1 cellular context compared by ENCODE assay signal in the genomic region with DNA sequence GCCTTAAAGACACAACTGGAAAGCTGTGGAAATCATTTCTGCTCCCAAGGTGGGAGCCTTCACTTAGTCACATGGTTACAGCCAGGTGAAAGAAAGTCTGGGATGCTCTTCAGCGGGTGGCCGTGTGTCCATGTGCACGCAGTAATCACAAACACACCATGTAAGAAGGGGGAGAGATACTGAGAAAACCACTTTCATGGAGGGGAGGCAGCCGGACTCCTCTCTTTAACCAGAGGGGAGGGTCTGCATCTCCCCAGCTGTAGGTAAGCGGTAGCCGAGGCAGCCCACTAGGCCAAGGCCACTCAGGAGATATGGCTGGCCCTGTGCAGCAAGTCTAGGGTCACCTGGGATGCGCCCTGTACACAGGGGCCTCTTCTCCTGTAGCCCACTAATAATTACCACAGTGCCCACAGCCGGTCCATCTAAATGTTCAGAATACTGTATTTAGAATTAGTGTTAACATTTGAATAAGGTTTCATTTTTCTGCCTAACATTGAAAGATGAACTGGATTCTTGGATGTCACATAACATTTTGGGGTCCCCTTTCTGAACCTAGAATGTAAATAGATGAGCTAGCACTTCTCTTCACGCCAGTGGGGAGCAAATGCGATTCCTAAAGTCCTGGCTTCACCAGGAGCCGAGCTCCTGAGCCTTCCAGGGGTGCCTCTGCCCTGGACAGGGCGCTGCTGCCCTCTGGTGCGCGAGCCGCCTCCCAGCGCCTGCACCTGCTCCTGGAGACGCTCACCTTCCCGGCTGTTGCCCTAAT.
TF ChIP-seq lines count a peak whose summit lies in the region.

No MANE protein-coding gene starts in this region.

TF ChIP-seq in HepG2, 621 proteins besides CTCF, POLR2A, EP300 and RAD21 (continued from another document and continues in another):
- TF ChIP-seq, protein P1, sequence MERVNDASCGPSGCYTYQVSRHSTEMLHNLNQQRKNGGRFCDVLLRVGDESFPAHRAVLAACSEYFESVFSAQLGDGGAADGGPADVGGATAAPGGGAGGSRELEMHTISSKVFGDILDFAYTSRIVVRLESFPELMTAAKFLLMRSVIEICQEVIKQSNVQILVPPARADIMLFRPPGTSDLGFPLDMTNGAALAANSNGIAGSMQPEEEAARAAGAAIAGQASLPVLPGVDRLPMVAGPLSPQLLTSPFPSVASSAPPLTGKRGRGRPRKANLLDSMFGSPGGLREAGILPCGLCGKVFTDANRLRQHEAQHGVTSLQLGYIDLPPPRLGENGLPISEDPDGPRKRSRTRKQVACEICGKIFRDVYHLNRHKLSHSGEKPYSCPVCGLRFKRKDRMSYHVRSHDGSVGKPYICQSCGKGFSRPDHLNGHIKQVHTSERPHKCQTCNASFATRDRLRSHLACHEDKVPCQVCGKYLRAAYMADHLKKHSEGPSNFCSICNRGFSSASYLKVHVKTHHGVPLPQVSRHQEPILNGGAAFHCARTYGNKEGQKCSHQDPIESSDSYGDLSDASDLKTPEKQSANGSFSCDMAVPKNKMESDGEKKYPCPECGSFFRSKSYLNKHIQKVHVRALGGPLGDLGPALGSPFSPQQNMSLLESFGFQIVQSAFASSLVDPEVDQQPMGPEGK (CRISPR knock-in tag; IDR thresholded peaks at IDR 0.05) = 0 out of 2 replicates have a peak, but pooled peaks have one; percentile 16
- TF ChIP-seq ZNF75D (CRISPR knock-in tag; IDR thresholded peaks at IDR 0.05; ENCODE audit: borderline replicate concordance) (no peak), BCL6 (CRISPR knock-in tag; IDR thresholded peaks at IDR 0.05) (peak; percentile 25; the same call in 1 of the 2 replicates), SUZ12 (IDR thresholded peaks at IDR 0.05; ENCODE audit: low read depth, low read length) (0 out of 2 replicates have a peak, but pooled peaks have one; percentile 11), REXO4 (CRISPR knock-in tag; IDR thresholded peaks at IDR 0.05; ENCODE audit: borderline replicate concordance) (no peak), TEAD3 (CRISPR knock-in tag; optimal IDR thresholded peaks at IDR 0.05; ENCODE audit: borderline replicate concordance) (peak; percentile 58), ZFP36 (IDR thresholded peaks at IDR 0.05; ENCODE audit: borderline replicate concordance, low read depth, low read length, partially characterized antibody) (peak; percentile 38), ZNF337 (CRISPR knock-in tag; IDR thresholded peaks at IDR 0.05; ENCODE audit: borderline replicate concordance, low read depth) (0 out of 2 replicates have a peak, but pooled peaks have one; percentile 50), MAFK (conservative IDR thresholded peaks at IDR 0.05 in 1 of 2, IDR thresholded peaks at IDR 0.05 in 1 of 2; ENCODE audit: low read length in 2 of 2) (peak; percentile 16 to 43; a peak in 1 of 4 replicates), ZFY (CRISPR knock-in tag; IDR thresholded peaks at IDR 0.05) (0 out of 2 replicates have a peak, but pooled peaks have one; percentile 7), FOXA1 (IDR thresholded peaks at IDR 0.05) (no peak), FOXA1 (CRISPR knock-in tag; IDR thresholded peaks at IDR 0.05) (peak; percentile 19; the same call in 1 of the 2 replicates), ZNF33B (CRISPR knock-in tag; IDR thresholded peaks at IDR 0.05) (peak; percentile 79; the same call in 1 of the 2 replicates), ZNF569 (CRISPR knock-in tag; IDR thresholded peaks at IDR 0.05; ENCODE audit: borderline replicate concordance) (0 out of 2 replicates have a peak, but pooled peaks have one; percentile 74), ZNF430 (CRISPR knock-in tag; IDR thresholded peaks at IDR 0.05) (0 out of 2 replicates have a peak, but pooled peaks have one; percentile 57), ZSCAN25 (CRISPR knock-in tag; IDR thresholded peaks at IDR 0.05) (peak; percentile 64; the same call in 1 of the 2 replicates), THAP11 (CRISPR knock-in tag; IDR thresholded peaks at IDR 0.05) (peak; percentile 51), ZNF256 (CRISPR knock-in tag; conservative IDR thresholded peaks at IDR 0.05) (0 out of 2 replicates have a peak, but pooled peaks have one; percentile 58), PITX1 (CRISPR knock-in tag; IDR thresholded peaks at IDR 0.05) (peak; percentile 48; the same call in 1 of the 2 replicates), ISL2 (CRISPR knock-in tag; IDR thresholded peaks at IDR 0.05) (peak; percentile 52; the same call in 1 of the 2 replicates), ZNF343 (CRISPR knock-in tag; IDR thresholded peaks at IDR 0.05) (no peak), ZNF788 (CRISPR knock-in tag; IDR thresholded peaks at IDR 0.05; ENCODE audit: borderline replicate concordance) (peak; percentile 60; the same call in 1 of the 2 replicates), NR2F6 (IDR thresholded peaks at IDR 0.05) (no peak), NR2F6 (CRISPR knock-in tag; IDR thresholded peaks at IDR 0.05) (peak; percentile 38; the same call in 1 of the 2 replicates), ZNF839 (CRISPR knock-in tag; IDR thresholded peaks at IDR 0.05; ENCODE audit: borderline replicate concordance) (no peak), ZNF263 (CRISPR knock-in tag; IDR thresholded peaks at IDR 0.05) (peak; percentile 38; the same call in 1 of the 2 replicates), NR2C2 (CRISPR knock-in tag; IDR thresholded peaks at IDR 0.05; ENCODE audit: borderline replicate concordance) (no peak), ELF4 (CRISPR knock-in tag; IDR thresholded peaks at IDR 0.05; ENCODE audit: borderline replicate concordance) (no peak), ZFX (CRISPR knock-in tag; IDR thresholded peaks at IDR 0.05; ENCODE audit: low read depth) (0 out of 2 replicates have a peak, but pooled peaks have one; percentile 14), SAP130 (CRISPR knock-in tag; IDR thresholded peaks at IDR 0.05; ENCODE audit: low read depth) (peak; percentile 50; the same call in 1 of the 2 replicates), SMAD9 (CRISPR knock-in tag; IDR thresholded peaks at IDR 0.05) (0 out of 2 replicates have a peak, but pooled peaks have one; percentile 62), GABPA (IDR thresholded peaks at IDR 0.05; ENCODE audit: low read depth, low read length) (no peak), GABPA (CRISPR knock-in tag; IDR thresholded peaks at IDR 0.05; ENCODE audit: low read depth) (no peak), ZBTB7B (CRISPR knock-in tag; IDR thresholded peaks at IDR 0.05) (0 out of 2 replicates have a peak, but pooled peaks have one; percentile 22), AKAP8 (CRISPR knock-in tag; IDR thresholded peaks at IDR 0.05) (0 out of 2 replicates have a peak, but pooled peaks have one; percentile 46), ZNF879 (CRISPR knock-in tag; IDR thresholded peaks at IDR 0.05) (no peak)
- TF ChIP-seq, protein P2, sequence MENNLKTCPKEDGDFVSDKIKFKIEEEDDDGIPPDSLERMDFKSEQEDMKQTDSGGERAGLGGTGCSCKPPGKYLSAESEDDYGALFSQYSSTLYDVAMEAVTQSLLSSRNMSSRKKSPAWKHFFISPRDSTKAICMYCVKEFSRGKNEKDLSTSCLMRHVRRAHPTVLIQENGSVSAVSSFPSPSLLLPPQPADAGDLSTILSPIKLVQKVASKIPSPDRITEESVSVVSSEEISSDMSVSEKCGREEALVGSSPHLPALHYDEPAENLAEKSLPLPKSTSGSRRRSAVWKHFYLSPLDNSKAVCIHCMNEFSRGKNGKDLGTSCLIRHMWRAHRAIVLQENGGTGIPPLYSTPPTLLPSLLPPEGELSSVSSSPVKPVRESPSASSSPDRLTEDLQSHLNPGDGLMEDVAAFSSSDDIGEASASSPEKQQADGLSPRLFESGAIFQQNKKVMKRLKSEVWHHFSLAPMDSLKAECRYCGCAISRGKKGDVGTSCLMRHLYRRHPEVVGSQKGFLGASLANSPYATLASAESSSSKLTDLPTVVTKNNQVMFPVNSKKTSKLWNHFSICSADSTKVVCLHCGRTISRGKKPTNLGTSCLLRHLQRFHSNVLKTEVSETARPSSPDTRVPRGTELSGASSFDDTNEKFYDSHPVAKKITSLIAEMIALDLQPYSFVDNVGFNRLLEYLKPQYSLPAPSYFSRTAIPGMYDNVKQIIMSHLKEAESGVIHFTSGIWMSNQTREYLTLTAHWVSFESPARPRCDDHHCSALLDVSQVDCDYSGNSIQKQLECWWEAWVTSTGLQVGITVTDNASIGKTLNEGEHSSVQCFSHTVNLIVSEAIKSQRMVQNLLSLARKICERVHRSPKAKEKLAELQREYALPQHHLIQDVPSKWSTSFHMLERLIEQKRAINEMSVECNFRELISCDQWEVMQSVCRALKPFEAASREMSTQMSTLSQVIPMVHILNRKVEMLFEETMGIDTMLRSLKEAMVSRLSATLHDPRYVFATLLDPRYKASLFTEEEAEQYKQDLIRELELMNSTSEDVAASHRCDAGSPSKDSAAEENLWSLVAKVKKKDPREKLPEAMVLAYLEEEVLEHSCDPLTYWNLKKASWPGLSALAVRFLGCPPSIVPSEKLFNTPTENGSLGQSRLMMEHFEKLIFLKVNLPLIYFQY (CRISPR knock-in tag; IDR thresholded peaks at IDR 0.05; ENCODE audit: borderline replicate concordance) = 0 out of 2 replicates have a peak, but pooled peaks have one; percentile 33
- TF ChIP-seq, protein P3, sequence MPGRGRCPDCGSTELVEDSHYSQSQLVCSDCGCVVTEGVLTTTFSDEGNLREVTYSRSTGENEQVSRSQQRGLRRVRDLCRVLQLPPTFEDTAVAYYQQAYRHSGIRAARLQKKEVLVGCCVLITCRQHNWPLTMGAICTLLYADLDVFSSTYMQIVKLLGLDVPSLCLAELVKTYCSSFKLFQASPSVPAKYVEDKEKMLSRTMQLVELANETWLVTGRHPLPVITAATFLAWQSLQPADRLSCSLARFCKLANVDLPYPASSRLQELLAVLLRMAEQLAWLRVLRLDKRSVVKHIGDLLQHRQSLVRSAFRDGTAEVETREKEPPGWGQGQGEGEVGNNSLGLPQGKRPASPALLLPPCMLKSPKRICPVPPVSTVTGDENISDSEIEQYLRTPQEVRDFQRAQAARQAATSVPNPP (CRISPR knock-in tag; IDR thresholded peaks at IDR 0.05) = no peak
- TF ChIP-seq, protein P4, sequence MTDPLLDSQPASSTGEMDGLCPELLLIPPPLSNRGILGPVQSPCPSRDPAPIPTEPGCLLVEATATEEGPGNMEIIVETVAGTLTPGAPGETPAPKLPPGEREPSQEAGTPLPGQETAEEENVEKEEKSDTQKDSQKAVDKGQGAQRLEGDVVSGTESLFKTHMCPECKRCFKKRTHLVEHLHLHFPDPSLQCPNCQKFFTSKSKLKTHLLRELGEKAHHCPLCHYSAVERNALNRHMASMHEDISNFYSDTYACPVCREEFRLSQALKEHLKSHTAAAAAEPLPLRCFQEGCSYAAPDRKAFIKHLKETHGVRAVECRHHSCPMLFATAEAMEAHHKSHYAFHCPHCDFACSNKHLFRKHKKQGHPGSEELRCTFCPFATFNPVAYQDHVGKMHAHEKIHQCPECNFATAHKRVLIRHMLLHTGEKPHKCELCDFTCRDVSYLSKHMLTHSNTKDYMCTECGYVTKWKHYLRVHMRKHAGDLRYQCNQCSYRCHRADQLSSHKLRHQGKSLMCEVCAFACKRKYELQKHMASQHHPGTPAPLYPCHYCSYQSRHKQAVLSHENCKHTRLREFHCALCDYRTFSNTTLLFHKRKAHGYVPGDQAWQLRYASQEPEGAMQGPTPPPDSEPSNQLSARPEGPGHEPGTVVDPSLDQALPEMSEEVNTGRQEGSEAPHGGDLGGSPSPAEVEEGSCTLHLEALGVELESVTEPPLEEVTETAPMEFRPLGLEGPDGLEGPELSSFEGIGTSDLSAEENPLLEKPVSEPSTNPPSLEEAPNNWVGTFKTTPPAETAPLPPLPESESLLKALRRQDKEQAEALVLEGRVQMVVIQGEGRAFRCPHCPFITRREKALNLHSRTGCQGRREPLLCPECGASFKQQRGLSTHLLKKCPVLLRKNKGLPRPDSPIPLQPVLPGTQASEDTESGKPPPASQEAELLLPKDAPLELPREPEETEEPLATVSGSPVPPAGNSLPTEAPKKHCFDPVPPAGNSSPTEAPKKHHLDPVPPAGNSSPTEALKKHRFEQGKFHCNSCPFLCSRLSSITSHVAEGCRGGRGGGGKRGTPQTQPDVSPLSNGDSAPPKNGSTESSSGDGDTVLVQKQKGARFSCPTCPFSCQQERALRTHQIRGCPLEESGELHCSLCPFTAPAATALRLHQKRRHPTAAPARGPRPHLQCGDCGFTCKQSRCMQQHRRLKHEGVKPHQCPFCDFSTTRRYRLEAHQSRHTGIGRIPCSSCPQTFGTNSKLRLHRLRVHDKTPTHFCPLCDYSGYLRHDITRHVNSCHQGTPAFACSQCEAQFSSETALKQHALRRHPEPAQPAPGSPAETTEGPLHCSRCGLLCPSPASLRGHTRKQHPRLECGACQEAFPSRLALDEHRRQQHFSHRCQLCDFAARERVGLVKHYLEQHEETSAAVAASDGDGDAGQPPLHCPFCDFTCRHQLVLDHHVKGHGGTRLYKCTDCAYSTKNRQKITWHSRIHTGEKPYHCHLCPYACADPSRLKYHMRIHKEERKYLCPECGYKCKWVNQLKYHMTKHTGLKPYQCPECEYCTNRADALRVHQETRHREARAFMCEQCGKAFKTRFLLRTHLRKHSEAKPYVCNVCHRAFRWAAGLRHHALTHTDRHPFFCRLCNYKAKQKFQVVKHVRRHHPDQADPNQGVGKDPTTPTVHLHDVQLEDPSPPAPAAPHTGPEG (CRISPR knock-in tag; IDR thresholded peaks at IDR 0.05) = no peak
- TF ChIP-seq, protein P5, sequence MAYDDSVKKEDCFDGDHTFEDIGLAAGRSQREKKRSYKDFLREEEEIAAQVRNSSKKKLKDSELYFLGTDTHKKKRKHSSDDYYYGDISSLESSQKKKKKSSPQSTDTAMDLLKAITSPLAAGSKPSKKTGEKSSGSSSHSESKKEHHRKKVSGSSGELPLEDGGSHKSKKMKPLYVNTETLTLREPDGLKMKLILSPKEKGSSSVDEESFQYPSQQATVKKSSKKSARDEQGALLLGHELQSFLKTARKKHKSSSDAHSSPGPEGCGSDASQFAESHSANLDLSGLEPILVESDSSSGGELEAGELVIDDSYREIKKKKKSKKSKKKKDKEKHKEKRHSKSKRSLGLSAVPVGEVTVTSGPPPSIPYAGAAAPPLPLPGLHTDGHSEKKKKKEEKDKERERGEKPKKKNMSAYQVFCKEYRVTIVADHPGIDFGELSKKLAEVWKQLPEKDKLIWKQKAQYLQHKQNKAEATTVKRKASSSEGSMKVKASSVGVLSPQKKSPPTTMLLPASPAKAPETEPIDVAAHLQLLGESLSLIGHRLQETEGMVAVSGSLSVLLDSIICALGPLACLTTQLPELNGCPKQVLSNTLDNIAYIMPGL (CRISPR knock-in tag; IDR thresholded peaks at IDR 0.05; ENCODE audit: borderline replicate concordance in 1 of 2, low read depth in 1 of 2) = peak in 1 of 2 experiments; percentile 76; a peak in 2 of 4 replicates
- TF ChIP-seq, protein P6, sequence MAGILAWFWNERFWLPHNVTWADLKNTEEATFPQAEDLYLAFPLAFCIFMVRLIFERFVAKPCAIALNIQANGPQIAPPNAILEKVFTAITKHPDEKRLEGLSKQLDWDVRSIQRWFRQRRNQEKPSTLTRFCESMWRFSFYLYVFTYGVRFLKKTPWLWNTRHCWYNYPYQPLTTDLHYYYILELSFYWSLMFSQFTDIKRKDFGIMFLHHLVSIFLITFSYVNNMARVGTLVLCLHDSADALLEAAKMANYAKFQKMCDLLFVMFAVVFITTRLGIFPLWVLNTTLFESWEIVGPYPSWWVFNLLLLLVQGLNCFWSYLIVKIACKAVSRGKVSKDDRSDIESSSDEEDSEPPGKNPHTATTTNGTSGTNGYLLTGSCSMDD (CRISPR knock-in tag; IDR thresholded peaks at IDR 0.05) = 0 out of 2 replicates have a peak, but pooled peaks have one; percentile 55
- TF ChIP-seq, protein P7, sequence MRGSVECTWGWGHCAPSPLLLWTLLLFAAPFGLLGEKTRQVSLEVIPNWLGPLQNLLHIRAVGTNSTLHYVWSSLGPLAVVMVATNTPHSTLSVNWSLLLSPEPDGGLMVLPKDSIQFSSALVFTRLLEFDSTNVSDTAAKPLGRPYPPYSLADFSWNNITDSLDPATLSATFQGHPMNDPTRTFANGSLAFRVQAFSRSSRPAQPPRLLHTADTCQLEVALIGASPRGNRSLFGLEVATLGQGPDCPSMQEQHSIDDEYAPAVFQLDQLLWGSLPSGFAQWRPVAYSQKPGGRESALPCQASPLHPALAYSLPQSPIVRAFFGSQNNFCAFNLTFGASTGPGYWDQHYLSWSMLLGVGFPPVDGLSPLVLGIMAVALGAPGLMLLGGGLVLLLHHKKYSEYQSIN (CRISPR knock-in tag; IDR thresholded peaks at IDR 0.05; ENCODE audit: borderline replicate concordance) = no peak
